In the genomic region with DNA sequence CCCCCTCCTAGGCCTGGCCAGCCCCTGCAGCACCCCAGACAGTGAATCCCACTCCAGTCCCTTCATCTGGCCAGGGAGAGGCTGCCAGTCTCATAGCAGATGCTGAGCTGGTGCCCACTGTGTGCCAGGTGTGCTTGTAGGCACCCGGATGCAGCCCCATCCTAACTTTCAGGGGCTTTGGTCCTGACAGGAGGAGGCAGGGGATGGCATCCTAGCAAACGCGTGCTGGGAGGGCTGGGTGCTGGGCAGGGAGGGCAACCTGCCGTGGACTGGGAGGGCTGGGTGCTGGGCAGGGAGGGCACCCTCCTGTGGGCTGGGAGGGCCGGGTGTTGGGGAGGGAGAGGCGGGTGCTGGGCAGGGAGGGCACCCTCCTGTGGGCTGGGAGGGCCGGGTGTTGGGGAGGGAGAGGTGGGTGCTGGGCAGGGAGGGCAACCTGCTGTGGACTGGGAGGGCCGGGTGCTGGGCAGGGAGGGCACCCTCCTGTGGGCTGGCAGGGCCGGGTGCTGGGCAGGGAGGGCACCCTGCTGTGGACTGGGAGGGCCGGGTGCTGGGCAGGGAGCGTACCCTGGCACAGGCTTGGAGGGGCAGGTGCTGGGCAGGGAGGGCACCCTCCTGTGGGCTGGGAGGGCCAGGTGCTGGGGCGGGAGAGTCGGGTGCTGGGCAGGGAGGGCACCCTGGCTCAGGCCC, we compare ENCODE assay signal across 2 cellular contexts.
TF ChIP-seq lines count a peak whose summit lies in the region.

No MANE protein-coding gene starts in this region.

TF ChIP-seq in K562, 482 proteins besides CTCF, POLR2A, EP300 and RAD21:
- TF ChIP-seq POLR2G (IDR thresholded peaks at IDR 0.05; ENCODE audit: low read depth, low read length): peak; percentile 70
- no peak for TF ChIP-seq XRCC4 (IDR thresholded peaks at IDR 0.05; ENCODE audit: extremely low read depth, insufficient read depth, insufficient read length)
- no peak for TF ChIP-seq ZNF778 (CRISPR knock-in tag; IDR thresholded peaks at IDR 0.05)
- TF ChIP-seq HNRNPL (IDR thresholded peaks at IDR 0.05; ENCODE audit: low read depth, low read length): peak; percentile 94
- TF ChIP-seq LEF1 (IDR thresholded peaks at IDR 0.05): no peak

TF ChIP-seq in HepG2, 621 proteins besides CTCF, POLR2A, EP300 and RAD21:
- TF ChIP-seq AGO1 (IDR thresholded peaks at IDR 0.05; ENCODE audit: low read depth, low read length, poor library complexity, severe bottlenecking) (peak; percentile 72), POLR2AphosphoS5 (IDR thresholded peaks at IDR 0.05; ENCODE audit: low read depth, low read length) (0 out of 2 replicates have a peak, but pooled peaks have one; percentile 28), AGO2 (optimal IDR thresholded peaks at IDR 0.05; ENCODE audit: low read depth, low read length) (peak; percentile 78), DR1 (CRISPR knock-in tag; IDR thresholded peaks at IDR 0.05) (no peak), ZBTB20 (CRISPR knock-in tag; IDR thresholded peaks at IDR 0.05; ENCODE audit: borderline replicate concordance, low read depth) (no peak), RBM22 (optimal IDR thresholded peaks at IDR 0.05; ENCODE audit: low read length) (peak; percentile 78), KAT7 (CRISPR knock-in tag; IDR thresholded peaks at IDR 0.05; ENCODE audit: borderline replicate concordance) (no peak), RBFOX2 (IDR thresholded peaks at IDR 0.05; ENCODE audit: low read depth, low read length) (0 out of 2 replicates have a peak, but pooled peaks have one; percentile 29)
- TF ChIP-seq, protein P1, sequence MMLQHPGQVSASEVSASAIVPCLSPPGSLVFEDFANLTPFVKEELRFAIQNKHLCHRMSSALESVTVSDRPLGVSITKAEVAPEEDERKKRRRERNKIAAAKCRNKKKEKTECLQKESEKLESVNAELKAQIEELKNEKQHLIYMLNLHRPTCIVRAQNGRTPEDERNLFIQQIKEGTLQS (CRISPR knock-in tag; IDR thresholded peaks at IDR 0.05): no peak
